1 cellular context compared by ENCODE assay signal in the genomic region with DNA sequence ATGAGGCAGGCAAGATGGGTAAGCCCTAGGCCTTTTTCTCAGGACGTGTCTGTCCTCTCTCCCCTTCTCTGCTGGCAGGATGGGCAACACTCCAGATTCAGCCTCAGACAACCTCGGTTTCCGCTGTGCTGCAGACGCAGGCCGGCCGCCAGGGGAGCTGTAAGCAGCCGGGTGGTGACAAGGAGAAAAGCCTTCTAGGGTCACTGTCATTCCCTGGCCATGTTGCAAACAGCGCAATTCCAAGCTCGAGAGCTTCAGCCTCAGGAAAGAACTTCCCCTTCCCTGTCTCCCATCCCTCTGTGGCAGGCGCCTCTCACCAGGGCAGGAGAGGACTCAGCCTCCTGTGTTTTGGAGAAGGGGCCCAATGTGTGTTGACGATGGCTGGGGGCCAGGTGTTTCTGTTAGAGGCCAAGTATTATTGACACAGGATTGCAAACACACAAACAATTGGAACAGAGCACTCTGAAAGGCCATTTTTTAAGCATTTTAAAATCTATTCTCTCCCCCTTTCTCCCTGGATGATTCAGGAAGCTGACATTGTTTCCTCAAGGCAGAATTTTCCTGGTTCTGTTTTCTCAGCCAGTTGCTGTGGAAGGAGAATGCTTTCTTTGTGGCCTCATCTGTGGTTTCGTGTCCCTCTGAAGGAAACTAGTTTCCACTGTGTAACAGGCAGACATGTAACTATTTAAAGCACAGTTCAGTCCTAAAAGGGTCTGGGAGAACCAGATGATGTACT.
TF ChIP-seq lines count a peak whose summit lies in the region.

No MANE protein-coding gene starts in this region.

TF ChIP-seq in SK-N-SH, 30 proteins besides CTCF, POLR2A, EP300 and RAD21 (continued from another document):
- no peak for TF ChIP-seq USF1 (IDR thresholded peaks at IDR 0.05; ENCODE audit: borderline replicate concordance, low read depth)
- no peak for TF ChIP-seq ZBTB33 (IDR thresholded peaks at IDR 0.05; ENCODE audit: borderline replicate concordance, low read depth)
- no peak for TF ChIP-seq RFX5 (IDR thresholded peaks at IDR 0.05; ENCODE audit: low read length)
- no peak for TF ChIP-seq USF2 (IDR thresholded peaks at IDR 0.05; ENCODE audit: borderline replicate concordance, low read depth, low read length)
- TF ChIP-seq REST (IDR thresholded peaks at IDR 0.05; ENCODE audit: low read depth, low read length), result no peak
- TF ChIP-seq RXRA (IDR thresholded peaks at IDR 0.05; ENCODE audit: borderline replicate concordance, low read depth), result no peak
- no peak for TF ChIP-seq YY1 (IDR thresholded peaks at IDR 0.05; ENCODE audit: low read depth)
- 0 out of 2 replicates have a peak, but pooled peaks have one; percentile 12 for TF ChIP-seq POLR2AphosphoS5 (IDR thresholded peaks at IDR 0.05; ENCODE audit: low read depth, low read length)
- TF ChIP-seq, protein P1, sequence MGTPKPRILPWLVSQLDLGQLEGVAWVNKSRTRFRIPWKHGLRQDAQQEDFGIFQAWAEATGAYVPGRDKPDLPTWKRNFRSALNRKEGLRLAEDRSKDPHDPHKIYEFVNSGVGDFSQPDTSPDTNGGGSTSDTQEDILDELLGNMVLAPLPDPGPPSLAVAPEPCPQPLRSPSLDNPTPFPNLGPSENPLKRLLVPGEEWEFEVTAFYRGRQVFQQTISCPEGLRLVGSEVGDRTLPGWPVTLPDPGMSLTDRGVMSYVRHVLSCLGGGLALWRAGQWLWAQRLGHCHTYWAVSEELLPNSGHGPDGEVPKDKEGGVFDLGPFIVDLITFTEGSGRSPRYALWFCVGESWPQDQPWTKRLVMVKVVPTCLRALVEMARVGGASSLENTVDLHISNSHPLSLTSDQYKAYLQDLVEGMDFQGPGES (IDR thresholded peaks at IDR 0.05; ENCODE audit: low read depth, low read length), result no peak
- TF ChIP-seq GATA2 (CRISPR knock-in tag; IDR thresholded peaks at IDR 0.05), result no peak
- no peak for TF ChIP-seq FOXM1 (IDR thresholded peaks at IDR 0.05; ENCODE audit: low read depth)
- TF ChIP-seq SIN3A (IDR thresholded peaks at IDR 0.05; ENCODE audit: borderline replicate concordance, low read depth, low read length), result peak; percentile 47; the same call in 1 of the 2 replicates
- TF ChIP-seq JUND (IDR thresholded peaks at IDR 0.05), result no peak
- TF ChIP-seq GABPA (IDR thresholded peaks at IDR 0.05; ENCODE audit: low read depth), result no peak
- TF ChIP-seq FOXJ3 (CRISPR knock-in tag; IDR thresholded peaks at IDR 0.05), result no peak
- TF ChIP-seq NFIC (IDR thresholded peaks at IDR 0.05; ENCODE audit: borderline replicate concordance), result peak; percentile 50
- TF ChIP-seq TEAD4 (IDR thresholded peaks at IDR 0.05; ENCODE audit: borderline replicate concordance, insufficient read depth), result no peak
- peak; percentile 43; the same call in 1 of the 2 replicates for TF ChIP-seq SMC3 (IDR thresholded peaks at IDR 0.05; ENCODE audit: low read depth, low read length)
- TF ChIP-seq RCOR1 (IDR thresholded peaks at IDR 0.05; ENCODE audit: low read length), result peak; percentile 18; the same call in 1 of the 2 replicates
- no peak for TF ChIP-seq MEF2A (IDR thresholded peaks at IDR 0.05; ENCODE audit: borderline replicate concordance, low read depth)
- no peak for TF ChIP-seq FOSL2 (IDR thresholded peaks at IDR 0.05; ENCODE audit: borderline replicate concordance, low read depth)
- TF ChIP-seq, protein P2, sequence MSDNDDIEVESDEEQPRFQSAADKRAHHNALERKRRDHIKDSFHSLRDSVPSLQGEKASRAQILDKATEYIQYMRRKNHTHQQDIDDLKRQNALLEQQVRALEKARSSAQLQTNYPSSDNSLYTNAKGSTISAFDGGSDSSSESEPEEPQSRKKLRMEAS (IDR thresholded peaks at IDR 0.05; ENCODE audit: low read depth), result no peak
